ENCODE assay signal across 1 cellular context in the genomic region with DNA sequence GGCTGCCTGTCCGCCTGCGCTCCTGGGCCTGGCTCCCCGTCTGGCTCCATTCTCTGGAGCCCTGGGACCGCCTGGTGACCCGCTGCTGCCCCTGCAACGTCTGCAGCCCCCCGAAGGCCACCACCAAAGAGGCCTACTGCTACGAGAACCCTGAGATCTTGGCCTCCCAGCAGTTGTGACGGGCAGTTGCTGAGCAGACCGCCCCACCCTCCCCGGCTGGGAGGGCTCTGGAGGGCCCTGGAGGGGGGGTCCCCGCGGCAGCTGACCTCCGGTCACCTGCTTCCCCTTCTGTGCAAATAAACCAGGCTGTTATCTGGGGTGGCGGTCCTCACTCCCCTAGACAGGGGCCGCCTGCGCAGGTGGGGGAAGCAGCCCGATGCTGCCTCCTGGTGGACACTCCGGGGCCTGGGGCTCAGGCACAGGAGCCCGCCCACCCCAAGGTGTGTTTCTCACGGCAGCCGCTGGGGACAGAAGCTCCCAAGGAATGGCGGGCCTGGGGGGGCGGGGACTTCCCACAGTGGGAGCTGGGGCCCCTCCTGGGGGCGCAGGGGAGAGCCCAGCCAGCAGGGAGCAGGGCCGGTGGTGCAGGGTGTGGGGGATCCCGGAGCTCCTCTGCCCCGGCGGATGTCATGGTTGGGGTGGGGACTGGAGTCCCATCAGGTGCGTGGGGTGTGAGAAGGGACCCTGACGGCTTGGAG.
TF ChIP-seq lines count a peak whose summit lies in the region.

No MANE protein-coding gene starts in this region.

TF ChIP-seq in HEK293, 187 proteins besides CTCF, POLR2A, EP300 and RAD21 (continued from another document and continues in another):
- TF ChIP-seq, protein P1, sequence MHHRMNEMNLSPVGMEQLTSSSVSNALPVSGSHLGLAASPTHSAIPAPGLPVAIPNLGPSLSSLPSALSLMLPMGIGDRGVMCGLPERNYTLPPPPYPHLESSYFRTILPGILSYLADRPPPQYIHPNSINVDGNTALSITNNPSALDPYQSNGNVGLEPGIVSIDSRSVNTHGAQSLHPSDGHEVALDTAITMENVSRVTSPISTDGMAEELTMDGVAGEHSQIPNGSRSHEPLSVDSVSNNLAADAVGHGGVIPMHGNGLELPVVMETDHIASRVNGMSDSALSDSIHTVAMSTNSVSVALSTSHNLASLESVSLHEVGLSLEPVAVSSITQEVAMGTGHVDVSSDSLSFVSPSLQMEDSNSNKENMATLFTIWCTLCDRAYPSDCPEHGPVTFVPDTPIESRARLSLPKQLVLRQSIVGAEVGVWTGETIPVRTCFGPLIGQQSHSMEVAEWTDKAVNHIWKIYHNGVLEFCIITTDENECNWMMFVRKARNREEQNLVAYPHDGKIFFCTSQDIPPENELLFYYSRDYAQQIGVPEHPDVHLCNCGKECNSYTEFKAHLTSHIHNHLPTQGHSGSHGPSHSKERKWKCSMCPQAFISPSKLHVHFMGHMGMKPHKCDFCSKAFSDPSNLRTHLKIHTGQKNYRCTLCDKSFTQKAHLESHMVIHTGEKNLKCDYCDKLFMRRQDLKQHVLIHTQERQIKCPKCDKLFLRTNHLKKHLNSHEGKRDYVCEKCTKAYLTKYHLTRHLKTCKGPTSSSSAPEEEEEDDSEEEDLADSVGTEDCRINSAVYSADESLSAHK (tag by site-specific recombination; IDR thresholded peaks at IDR 0.05): no peak
- TF ChIP-seq ZNF138 (tag by site-specific recombination; IDR thresholded peaks at IDR 0.05; ENCODE audit: borderline replicate concordance): no peak
- TF ChIP-seq, protein P2, sequence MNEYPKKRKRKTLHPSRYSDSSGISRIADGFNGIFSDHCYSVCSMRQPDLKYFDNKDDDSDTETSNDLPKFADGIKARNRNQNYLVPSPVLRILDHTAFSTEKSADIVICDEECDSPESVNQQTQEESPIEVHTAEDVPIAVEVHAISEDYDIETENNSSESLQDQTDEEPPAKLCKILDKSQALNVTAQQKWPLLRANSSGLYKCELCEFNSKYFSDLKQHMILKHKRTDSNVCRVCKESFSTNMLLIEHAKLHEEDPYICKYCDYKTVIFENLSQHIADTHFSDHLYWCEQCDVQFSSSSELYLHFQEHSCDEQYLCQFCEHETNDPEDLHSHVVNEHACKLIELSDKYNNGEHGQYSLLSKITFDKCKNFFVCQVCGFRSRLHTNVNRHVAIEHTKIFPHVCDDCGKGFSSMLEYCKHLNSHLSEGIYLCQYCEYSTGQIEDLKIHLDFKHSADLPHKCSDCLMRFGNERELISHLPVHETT (tag by site-specific recombination; IDR thresholded peaks at IDR 0.05): 0 out of 2 replicates have a peak, but pooled peaks have one; percentile 31
- TF ChIP-seq ZNF114 (tag by site-specific recombination; IDR thresholded peaks at IDR 0.05): no peak
- TF ChIP-seq ZNF174 (tag by site-specific recombination; IDR thresholded peaks at IDR 0.05): no peak
- TF ChIP-seq ZNF623 (tag by site-specific recombination; IDR thresholded peaks at IDR 0.05): no peak
- peak; percentile 87 for TF ChIP-seq ZFHX2 (tag by site-specific recombination; conservative IDR thresholded peaks at IDR 0.05)
- TF ChIP-seq, protein P3, sequence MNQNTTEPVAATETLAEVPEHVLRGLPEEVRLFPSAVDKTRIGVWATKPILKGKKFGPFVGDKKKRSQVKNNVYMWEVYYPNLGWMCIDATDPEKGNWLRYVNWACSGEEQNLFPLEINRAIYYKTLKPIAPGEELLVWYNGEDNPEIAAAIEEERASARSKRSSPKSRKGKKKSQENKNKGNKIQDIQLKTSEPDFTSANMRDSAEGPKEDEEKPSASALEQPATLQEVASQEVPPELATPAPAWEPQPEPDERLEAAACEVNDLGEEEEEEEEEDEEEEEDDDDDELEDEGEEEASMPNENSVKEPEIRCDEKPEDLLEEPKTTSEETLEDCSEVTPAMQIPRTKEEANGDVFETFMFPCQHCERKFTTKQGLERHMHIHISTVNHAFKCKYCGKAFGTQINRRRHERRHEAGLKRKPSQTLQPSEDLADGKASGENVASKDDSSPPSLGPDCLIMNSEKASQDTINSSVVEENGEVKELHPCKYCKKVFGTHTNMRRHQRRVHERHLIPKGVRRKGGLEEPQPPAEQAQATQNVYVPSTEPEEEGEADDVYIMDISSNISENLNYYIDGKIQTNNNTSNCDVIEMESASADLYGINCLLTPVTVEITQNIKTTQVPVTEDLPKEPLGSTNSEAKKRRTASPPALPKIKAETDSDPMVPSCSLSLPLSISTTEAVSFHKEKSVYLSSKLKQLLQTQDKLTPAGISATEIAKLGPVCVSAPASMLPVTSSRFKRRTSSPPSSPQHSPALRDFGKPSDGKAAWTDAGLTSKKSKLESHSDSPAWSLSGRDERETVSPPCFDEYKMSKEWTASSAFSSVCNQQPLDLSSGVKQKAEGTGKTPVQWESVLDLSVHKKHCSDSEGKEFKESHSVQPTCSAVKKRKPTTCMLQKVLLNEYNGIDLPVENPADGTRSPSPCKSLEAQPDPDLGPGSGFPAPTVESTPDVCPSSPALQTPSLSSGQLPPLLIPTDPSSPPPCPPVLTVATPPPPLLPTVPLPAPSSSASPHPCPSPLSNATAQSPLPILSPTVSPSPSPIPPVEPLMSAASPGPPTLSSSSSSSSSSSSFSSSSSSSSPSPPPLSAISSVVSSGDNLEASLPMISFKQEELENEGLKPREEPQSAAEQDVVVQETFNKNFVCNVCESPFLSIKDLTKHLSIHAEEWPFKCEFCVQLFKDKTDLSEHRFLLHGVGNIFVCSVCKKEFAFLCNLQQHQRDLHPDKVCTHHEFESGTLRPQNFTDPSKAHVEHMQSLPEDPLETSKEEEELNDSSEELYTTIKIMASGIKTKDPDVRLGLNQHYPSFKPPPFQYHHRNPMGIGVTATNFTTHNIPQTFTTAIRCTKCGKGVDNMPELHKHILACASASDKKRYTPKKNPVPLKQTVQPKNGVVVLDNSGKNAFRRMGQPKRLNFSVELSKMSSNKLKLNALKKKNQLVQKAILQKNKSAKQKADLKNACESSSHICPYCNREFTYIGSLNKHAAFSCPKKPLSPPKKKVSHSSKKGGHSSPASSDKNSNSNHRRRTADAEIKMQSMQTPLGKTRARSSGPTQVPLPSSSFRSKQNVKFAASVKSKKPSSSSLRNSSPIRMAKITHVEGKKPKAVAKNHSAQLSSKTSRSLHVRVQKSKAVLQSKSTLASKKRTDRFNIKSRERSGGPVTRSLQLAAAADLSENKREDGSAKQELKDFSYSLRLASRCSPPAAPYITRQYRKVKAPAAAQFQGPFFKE (tag by site-specific recombination; IDR thresholded peaks at IDR 0.05; ENCODE audit: borderline replicate concordance): no peak
- no peak for TF ChIP-seq ZNF510 (tag by site-specific recombination; IDR thresholded peaks at IDR 0.05; ENCODE audit: insufficient replicate concordance)
- TF ChIP-seq ZNF211 (tag by site-specific recombination; IDR thresholded peaks at IDR 0.05; ENCODE audit: low read depth): no peak
- peak; percentile 95 for TF ChIP-seq ZIC2 (tag by site-specific recombination; IDR thresholded peaks at IDR 0.05)
- TF ChIP-seq ZNF175 (tag by site-specific recombination; IDR thresholded peaks at IDR 0.05): no peak
- TF ChIP-seq SP7 (tag by site-specific recombination; IDR thresholded peaks at IDR 0.05): peak; percentile 48; the same call in 1 of the 2 replicates
- TF ChIP-seq, protein P4, sequence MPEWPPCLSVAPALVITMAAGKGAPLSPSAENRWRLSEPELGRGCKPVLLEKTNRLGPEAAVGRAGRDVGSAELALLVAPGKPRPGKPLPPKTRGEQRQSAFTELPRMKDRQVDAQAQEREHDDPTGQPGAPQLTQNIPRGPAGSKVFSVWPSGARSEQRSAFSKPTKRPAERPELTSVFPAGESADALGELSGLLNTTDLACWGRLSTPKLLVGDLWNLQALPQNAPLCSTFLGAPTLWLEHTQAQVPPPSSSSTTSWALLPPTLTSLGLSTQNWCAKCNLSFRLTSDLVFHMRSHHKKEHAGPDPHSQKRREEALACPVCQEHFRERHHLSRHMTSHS (tag by site-specific recombination; IDR thresholded peaks at IDR 0.05): no peak
- TF ChIP-seq, protein P5, sequence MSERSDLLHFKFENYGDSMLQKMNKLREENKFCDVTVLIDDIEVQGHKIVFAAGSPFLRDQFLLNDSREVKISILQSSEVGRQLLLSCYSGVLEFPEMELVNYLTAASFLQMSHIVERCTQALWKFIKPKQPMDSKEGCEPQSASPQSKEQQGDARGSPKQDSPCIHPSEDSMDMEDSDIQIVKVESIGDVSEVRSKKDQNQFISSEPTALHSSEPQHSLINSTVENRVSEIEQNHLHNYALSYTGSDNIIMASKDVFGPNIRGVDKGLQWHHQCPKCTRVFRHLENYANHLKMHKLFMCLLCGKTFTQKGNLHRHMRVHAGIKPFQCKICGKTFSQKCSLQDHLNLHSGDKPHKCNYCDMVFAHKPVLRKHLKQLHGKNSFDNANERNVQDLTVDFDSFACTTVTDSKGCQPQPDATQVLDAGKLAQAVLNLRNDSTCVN (tag by site-specific recombination; optimal IDR thresholded peaks at IDR 0.05): peak; percentile 26
- no peak for TF ChIP-seq ZNF521 (tag by site-specific recombination; IDR thresholded peaks at IDR 0.05)
- TF ChIP-seq, protein P6, sequence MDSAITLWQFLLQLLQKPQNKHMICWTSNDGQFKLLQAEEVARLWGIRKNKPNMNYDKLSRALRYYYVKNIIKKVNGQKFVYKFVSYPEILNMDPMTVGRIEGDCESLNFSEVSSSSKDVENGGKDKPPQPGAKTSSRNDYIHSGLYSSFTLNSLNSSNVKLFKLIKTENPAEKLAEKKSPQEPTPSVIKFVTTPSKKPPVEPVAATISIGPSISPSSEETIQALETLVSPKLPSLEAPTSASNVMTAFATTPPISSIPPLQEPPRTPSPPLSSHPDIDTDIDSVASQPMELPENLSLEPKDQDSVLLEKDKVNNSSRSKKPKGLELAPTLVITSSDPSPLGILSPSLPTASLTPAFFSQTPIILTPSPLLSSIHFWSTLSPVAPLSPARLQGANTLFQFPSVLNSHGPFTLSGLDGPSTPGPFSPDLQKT (IDR thresholded peaks at IDR 0.05; ENCODE audit: borderline replicate concordance, low read depth, low read length): no peak
- no peak for TF ChIP-seq SETDB1 (IDR thresholded peaks at IDR 0.05; ENCODE audit: insufficient read length, low read length)
- TF ChIP-seq KLF16 (tag by site-specific recombination; IDR thresholded peaks at IDR 0.05): peak; percentile 97
- peak; percentile 93 for TF ChIP-seq KLF9 (tag by site-specific recombination; IDR thresholded peaks at IDR 0.05; ENCODE audit: low read depth)
- no peak for TF ChIP-seq ZNF791 (tag by site-specific recombination; IDR thresholded peaks at IDR 0.05)
- TF ChIP-seq, protein P7, sequence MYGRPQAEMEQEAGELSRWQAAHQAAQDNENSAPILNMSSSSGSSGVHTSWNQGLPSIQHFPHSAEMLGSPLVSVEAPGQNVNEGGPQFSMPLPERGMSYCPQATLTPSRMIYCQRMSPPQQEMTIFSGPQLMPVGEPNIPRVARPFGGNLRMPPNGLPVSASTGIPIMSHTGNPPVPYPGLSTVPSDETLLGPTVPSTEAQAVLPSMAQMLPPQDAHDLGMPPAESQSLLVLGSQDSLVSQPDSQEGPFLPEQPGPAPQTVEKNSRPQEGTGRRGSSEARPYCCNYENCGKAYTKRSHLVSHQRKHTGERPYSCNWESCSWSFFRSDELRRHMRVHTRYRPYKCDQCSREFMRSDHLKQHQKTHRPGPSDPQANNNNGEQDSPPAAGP (tag by site-specific recombination; IDR thresholded peaks at IDR 0.05): peak; percentile 62; the same call in 1 of the 2 replicates
- no peak for TF ChIP-seq ZNF585B (tag by site-specific recombination; IDR thresholded peaks at IDR 0.05)
- TF ChIP-seq, protein P8, sequence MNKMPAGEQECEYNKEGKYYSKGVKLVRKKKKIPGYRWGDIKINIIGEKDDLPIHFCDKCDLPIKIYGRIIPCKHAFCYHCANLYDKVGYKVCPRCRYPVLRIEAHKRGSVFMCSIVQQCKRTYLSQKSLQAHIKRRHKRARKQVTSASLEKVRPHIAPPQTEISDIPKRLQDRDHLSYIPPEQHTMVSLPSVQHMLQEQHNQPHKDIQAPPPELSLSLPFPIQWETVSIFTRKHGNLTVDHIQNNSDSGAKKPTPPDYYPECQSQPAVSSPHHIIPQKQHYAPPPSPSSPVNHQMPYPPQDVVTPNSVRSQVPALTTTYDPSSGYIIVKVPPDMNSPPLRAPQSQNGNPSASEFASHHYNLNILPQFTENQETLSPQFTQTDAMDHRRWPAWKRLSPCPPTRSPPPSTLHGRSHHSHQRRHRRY (tag by site-specific recombination; IDR thresholded peaks at IDR 0.05): 0 out of 2 replicates have a peak, but pooled peaks have one; percentile 22
- no peak for TF ChIP-seq ZNF426 (tag by site-specific recombination; IDR thresholded peaks at IDR 0.05)
- no peak for TF ChIP-seq ZNF404 (tag by site-specific recombination; IDR thresholded peaks at IDR 0.05)
- no peak for TF ChIP-seq ZNF664 (tag by site-specific recombination; IDR thresholded peaks at IDR 0.05)
- peak; percentile 84 for TF ChIP-seq KLF8 (tag by site-specific recombination; IDR thresholded peaks at IDR 0.05)
- TF ChIP-seq ZSCAN30 (tag by site-specific recombination; IDR thresholded peaks at IDR 0.05): peak; percentile 77
- TF ChIP-seq, protein P9, sequence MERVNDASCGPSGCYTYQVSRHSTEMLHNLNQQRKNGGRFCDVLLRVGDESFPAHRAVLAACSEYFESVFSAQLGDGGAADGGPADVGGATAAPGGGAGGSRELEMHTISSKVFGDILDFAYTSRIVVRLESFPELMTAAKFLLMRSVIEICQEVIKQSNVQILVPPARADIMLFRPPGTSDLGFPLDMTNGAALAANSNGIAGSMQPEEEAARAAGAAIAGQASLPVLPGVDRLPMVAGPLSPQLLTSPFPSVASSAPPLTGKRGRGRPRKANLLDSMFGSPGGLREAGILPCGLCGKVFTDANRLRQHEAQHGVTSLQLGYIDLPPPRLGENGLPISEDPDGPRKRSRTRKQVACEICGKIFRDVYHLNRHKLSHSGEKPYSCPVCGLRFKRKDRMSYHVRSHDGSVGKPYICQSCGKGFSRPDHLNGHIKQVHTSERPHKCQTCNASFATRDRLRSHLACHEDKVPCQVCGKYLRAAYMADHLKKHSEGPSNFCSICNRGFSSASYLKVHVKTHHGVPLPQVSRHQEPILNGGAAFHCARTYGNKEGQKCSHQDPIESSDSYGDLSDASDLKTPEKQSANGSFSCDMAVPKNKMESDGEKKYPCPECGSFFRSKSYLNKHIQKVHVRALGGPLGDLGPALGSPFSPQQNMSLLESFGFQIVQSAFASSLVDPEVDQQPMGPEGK (tag by site-specific recombination; IDR thresholded peaks at IDR 0.05): peak; percentile 98
- no peak for TF ChIP-seq ZNF792 (tag by site-specific recombination; IDR thresholded peaks at IDR 0.05)
- no peak for TF ChIP-seq ZNF626 (tag by site-specific recombination; IDR thresholded peaks at IDR 0.05)
- no peak for TF ChIP-seq ZNF596 (tag by site-specific recombination; IDR thresholded peaks at IDR 0.05)
- peak; percentile 70 for TF ChIP-seq ZNF341 (tag by site-specific recombination; IDR thresholded peaks at IDR 0.05; ENCODE audit: low read depth)
- no peak for TF ChIP-seq ZNF514 (tag by site-specific recombination; IDR thresholded peaks at IDR 0.05)
- no peak for TF ChIP-seq GLIS1 (tag by site-specific recombination; IDR thresholded peaks at IDR 0.05)
- no peak for TF ChIP-seq ZNF169 (tag by site-specific recombination; IDR thresholded peaks at IDR 0.05)
- TF ChIP-seq ZBTB7A (tag by site-specific recombination; IDR thresholded peaks at IDR 0.05; ENCODE audit: low read depth): 0 out of 2 replicates have a peak, but pooled peaks have one; percentile 13
- TF ChIP-seq SP2 (tag by site-specific recombination; IDR thresholded peaks at IDR 0.05): peak; percentile 44
- 0 out of 2 replicates have a peak, but pooled peaks have one; percentile 18 for TF ChIP-seq ZNF843 (tag by site-specific recombination; IDR thresholded peaks at IDR 0.05)
- no peak for TF ChIP-seq ZNF701 (tag by site-specific recombination; IDR thresholded peaks at IDR 0.05)
